ENCODE assay signal across 7 cellular contexts in genomic region chr7:109692613-109693012, GRCh38.
DNase-seq lines count a peak whose midpoint lies in the region; ATAC-seq, FAIRE-seq and TF ChIP-seq lines count a peak whose summit lies in the region.
"Not testable (repeated sequence)": the region's sequence is repeated elsewhere in the genome, so short reads cannot be mapped to it uniquely, and the experiment has no call there.

No MANE protein-coding gene starts in this region.

- H3K79me2 ChIP-seq in DND-41 (ENCODE audit: insufficient read depth, low read length); OCI-LY1 (ENCODE audit: insufficient read depth, low read length): not testable (repeated sequence)

- CTCF ChIA-PET in A549 (lab: Yijun Ruan, JAX), result not testable (repeated sequence)

- POLR2A ChIA-PET in A549 (lab: Yijun Ruan, JAX), result not testable (repeated sequence)

- not testable (repeated sequence) for ATAC-seq in A549; DND-41 (ENCODE audit: insufficient read depth, low read depth)

- H3K27me3 ChIP-seq in DND-41 (ENCODE audit: insufficient read depth, low read length, poor library complexity); OCI-LY1 (ENCODE audit: insufficient read depth, low read length); spleen (replicated peaks in 1 of 7): not testable (repeated sequence)

- not testable (repeated sequence) for TF ChIP-seq RAD21 in A549 (conservative IDR thresholded peaks at IDR 0.05 in 1 of 2, IDR thresholded peaks at IDR 0.05 in 1 of 2)

- intact Hi-C loops in kidney (cut with DNase I); spleen (cut with DNase I; ENCODE audit: low total_unique reads): not testable (repeated sequence)

- not testable (repeated sequence) for H3F3A ChIP-seq in OCI-LY1 (ENCODE audit: insufficient read depth, low read length)

- not testable (repeated sequence) for H4K20me1 ChIP-seq in DND-41 (ENCODE audit: insufficient read depth, low read length); OCI-LY1 (ENCODE audit: insufficient read depth, low read length)

- not testable (repeated sequence) for H3K9me2 ChIP-seq in OCI-LY1 (ENCODE audit: low read depth, low read length)

- WGBS in A549 (ENCODE audit: missing lambda C conversion rate), result 0% methylated on average over 4 of the region's 4 CpGs
- WGBS in spleen, 5 donors, result 55 to 79% (median 67%) methylated on average over 3 to 4 of the region's 4 CpGs

- TF ChIP-seq CTCF in A549 (IDR thresholded peaks at IDR 0.05); DND-41 (IDR thresholded peaks at IDR 0.05; ENCODE audit: borderline replicate concordance, extremely low read depth, low read length, poor library complexity, severe bottlenecking); OCI-LY1 (IDR thresholded peaks at IDR 0.05; ENCODE audit: low read length); kidney (IDR thresholded peaks at IDR 0.05; ENCODE audit: borderline replicate concordance, extremely low read depth, insufficient read depth); spleen (IDR thresholded peaks at IDR 0.05 in 8 of 11, conservative IDR thresholded peaks at IDR 0.05 in 3 of 11): not testable (repeated sequence)

- not testable (repeated sequence) for H3K9me3 ChIP-seq in A549; OCI-LY1 (ENCODE audit: low read length); kidney (ENCODE audit: control insufficient read depth in 1 of 2, low read length in 2 of 2)
- H3K9me3 ChIP-seq in DND-41 (ENCODE audit: insufficient read depth, low read length, severe bottlenecking) (peaks cover 21% of the 10 kb centered on the region), spleen (peaks cover 0 to 26% (median 3%) of the 10 kb centered on the region in 8 donors)

- not testable (repeated sequence) for H3K4me1 ChIP-seq in A549; DND-41 (ENCODE audit: insufficient read depth, low read length); OCI-LY1 (ENCODE audit: insufficient read depth, low read length, severe bottlenecking); kidney (ENCODE audit: control insufficient read depth in 1 of 2, insufficient read depth in 1 of 2, low read depth in 1 of 2, low read length in 2 of 2); spleen

- not testable (repeated sequence) for FAIRE-seq in A549 (lab: Jason Lieb, UNC); kidney (lab: Jason Lieb, UNC)

- TF ChIP-seq POLR2A in A549 (IDR thresholded peaks at IDR 0.05; ENCODE audit: low read length); spleen (IDR thresholded peaks at IDR 0.05): not testable (repeated sequence)

- not testable (repeated sequence) for H3K4me3 ChIP-seq in A549; DND-41 (ENCODE audit: low read depth in 1 of 2, low read length in 2 of 2); Jurkat, Clone E6-1 (ENCODE audit: low read length); kidney (ENCODE audit: low read length in 2 of 2); spleen
- H3K4me3 ChIP-seq in OCI-LY1 (ENCODE audit: low read depth, low read length, poor library complexity, severe bottlenecking), result peak overlapping the region; percentile 27

- not testable (repeated sequence) for H2AFZ ChIP-seq in DND-41 (ENCODE audit: low read depth, low read length); OCI-LY1 (ENCODE audit: low read length)

- H3K27ac ChIP-seq in A549; DND-41 (ENCODE audit: low read length); OCI-LY1 (ENCODE audit: low read depth, low read length, poor library complexity, severe bottlenecking); kidney (ENCODE audit: low read depth in 2 of 2, low read length in 2 of 2); spleen: not testable (repeated sequence)

- not testable (repeated sequence) for H3K9ac ChIP-seq in DND-41 (ENCODE audit: low read depth, low read length); OCI-LY1 (ENCODE audit: low read length); kidney (ENCODE audit: low read length in 2 of 2)

- not testable (repeated sequence) for H3K36me3 ChIP-seq in DND-41 (ENCODE audit: insufficient read depth, low read length); OCI-LY1 (ENCODE audit: insufficient read depth, low read length); kidney (ENCODE audit: control insufficient read depth in 1 of 2, insufficient read depth in 2 of 2, low read length in 2 of 2); spleen

- not testable (repeated sequence) for TF ChIP-seq EP300 in A549 (IDR thresholded peaks at IDR 0.05)

- 0 out of 3 replicates have a peak overlapping the region, but pooled peaks have one; percentile 17 for H3K4me2 ChIP-seq in A549
- H3K4me2 ChIP-seq in DND-41 (ENCODE audit: insufficient read depth, low read length), result not testable (repeated sequence)
- H3K4me2 ChIP-seq in OCI-LY1 (ENCODE audit: low read length), result peak overlapping the region; percentile 19; the same call in 1 of the 2 replicates

- DNase-seq in A549 (ENCODE audit: low read depth in 1 of 2, low spot score in 1 of 2), result not testable (repeated sequence)
- DNase-seq in DND-41 (peak; percentile 5), SHP77 treated with DMSO at 0.1 percent for 48 hours (lab: John Stamatoyannopoulos, UW) (peak; percentile 4), kidney (peak; percentile 54), spleen (peak; percentile 41)
- peak; percentile 14 for DNase-seq in Jurkat, Clone E6-1 (ENCODE audit: low read depth, low spot score)
